1 cellular context compared by ENCODE assay signal in the genomic region with DNA sequence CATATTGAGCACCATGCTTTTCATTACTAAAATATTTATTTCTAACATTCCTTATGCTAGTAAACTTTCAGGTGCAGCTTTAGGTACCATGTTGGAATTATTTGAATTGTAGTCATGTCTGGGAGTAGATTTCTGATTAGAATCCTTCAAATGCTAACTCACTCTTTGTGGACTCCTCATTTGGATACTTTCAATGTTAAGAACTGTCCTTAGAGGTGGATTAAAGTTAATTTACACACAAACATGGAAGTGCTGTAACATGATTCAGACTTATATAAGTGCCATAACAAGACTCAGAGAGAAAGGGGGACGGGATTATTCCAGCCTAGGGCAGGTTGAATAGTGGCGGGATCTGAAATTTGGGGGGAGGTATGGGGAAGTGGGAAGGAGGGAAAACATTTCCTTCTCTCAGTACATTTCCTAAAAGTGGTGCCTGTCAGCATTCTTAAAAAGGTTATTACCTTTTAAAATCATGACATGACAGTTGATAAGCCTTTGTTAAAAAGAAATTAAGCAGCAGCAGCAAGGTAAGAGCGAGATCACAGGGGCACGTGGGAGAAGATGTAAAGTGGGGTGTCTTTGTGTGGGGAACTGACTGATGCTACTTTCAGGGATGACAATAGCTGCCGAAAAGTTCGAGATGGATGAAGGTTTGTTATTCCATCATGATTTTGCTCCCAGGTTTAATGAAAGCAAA.
A peak's percentile ranks its signal among the peaks of the same experiment; 100 is the strongest.
TF ChIP-seq lines count a peak whose summit lies in the region.

No MANE protein-coding gene starts in this region.

TF ChIP-seq in H1, 55 proteins besides CTCF, POLR2A, EP300 and RAD21:
- TF ChIP-seq CHD1 (IDR thresholded peaks at IDR 0.05; ENCODE audit: low read depth, low read length), result no peak
- TF ChIP-seq, protein P1, sequence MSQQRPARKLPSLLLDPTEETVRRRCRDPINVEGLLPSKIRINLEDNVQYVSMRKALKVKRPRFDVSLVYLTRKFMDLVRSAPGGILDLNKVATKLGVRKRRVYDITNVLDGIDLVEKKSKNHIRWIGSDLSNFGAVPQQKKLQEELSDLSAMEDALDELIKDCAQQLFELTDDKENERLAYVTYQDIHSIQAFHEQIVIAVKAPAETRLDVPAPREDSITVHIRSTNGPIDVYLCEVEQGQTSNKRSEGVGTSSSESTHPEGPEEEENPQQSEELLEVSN (IDR thresholded peaks at IDR 0.05), result 0 out of 2 replicates have a peak, but pooled peaks have one; percentile 33
